In the genomic region with DNA sequence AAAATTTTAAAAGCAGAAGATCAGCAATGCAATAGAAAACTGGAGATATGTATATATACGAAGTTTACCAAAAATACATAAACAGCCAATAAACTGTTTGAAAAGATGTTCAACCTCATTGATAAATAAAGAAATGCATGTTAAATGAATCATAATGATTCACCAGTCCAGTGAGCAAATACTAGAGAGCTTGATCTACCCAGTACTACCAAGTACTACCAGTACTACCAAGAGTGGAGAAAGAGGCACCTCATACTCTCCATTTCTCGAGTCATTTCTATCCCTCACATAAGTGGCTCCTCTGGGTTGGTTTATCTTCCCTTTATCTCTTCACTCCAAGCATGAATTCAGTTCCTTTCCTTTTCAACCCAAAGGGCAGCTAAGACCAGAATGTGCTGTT, we compare ENCODE assay signal across 15 cellular contexts.
"Had no signal": no experiment of that assay in that cellular context is flagged by ENCODE, and none has a peak within 500 bp of the region (broad histone marks: within the 10 kb centered on the region; RNA-seq: fewer than 3 reads in every experiment).

No MANE protein-coding gene starts in this region.

- H3K36me3 Mint-ChIP-seq: immature natural killer cell had no signal

- H3K4me3 ChIP-seq: colonic mucosa, esophagus squamous epithelium, heart left ventricle, lower lobe of right lung, sigmoid colon, thoracic aorta, upper lobe of right lung had no signal

- H3K4me1 ChIP-seq: colonic mucosa, esophagus squamous epithelium, lower lobe of right lung, upper lobe of right lung had no signal

- DNase-seq: activated naive CD4-positive, alpha-beta T cell treated with anti-CD3 and anti-CD28 coated beads, Interleukin-2, amount 50 U/mL, for 16 hours; activated T-cell treated with anti-CD3 and anti-CD28 coated beads for 4 hours; caudate nucleus; colonic mucosa; esophagus squamous epithelium; heart left ventricle; immature natural killer cell; left colon; lower lobe of right lung; midbrain; sigmoid colon; stimulated activated CD4-positive, alpha-beta T cell treated with anti-CD3 and anti-CD28 coated beads, Interleukin-1b, Interleukin-23, amount 100 ng/mL, for 48 hours; upper lobe of right lung had no signal

- H3K4me3 Mint-ChIP-seq: immature natural killer cell, neural crest cell had no signal

- H3K9me3 ChIP-seq: colonic mucosa, esophagus squamous epithelium, lower lobe of right lung, sigmoid colon, upper lobe of right lung had no signal

- ATAC-seq: heart left ventricle, left colon, lower lobe of right lung, upper lobe of right lung had no signal

- H3K36me3 ChIP-seq: colonic mucosa, esophagus squamous epithelium, heart left ventricle, lower lobe of right lung, sigmoid colon, thoracic aorta, upper lobe of right lung had no signal

- H3K4me1 Mint-ChIP-seq: immature natural killer cell, neural crest cell had no signal

- H3K9me3 Mint-ChIP-seq: immature natural killer cell had no signal

- H3K27ac Mint-ChIP-seq: immature natural killer cell had no signal

- H3K27me3 ChIP-seq: colonic mucosa, esophagus squamous epithelium, heart left ventricle, sigmoid colon, upper lobe of right lung had no signal

- H3K27ac ChIP-seq: colonic mucosa, esophagus squamous epithelium, heart left ventricle, lower lobe of right lung, sigmoid colon, thoracic aorta, upper lobe of right lung had no signal
